Comparison of ENCODE assay signal across 8 cellular contexts in genomic region chr9:35605336-35606137, GRCh38. TPM values are rescaled to one million over a fixed set of nuclear protein-coding genes. Genes with fewer than 3 reads are reported as not detected.
DNase-seq lines count a peak whose midpoint lies in the region; ATAC-seq and TF ChIP-seq lines count a peak whose summit lies in the region.

No MANE protein-coding gene starts in this region.

- H3K36me3 Mint-ChIP-seq in naive thymus-derived CD4-positive, alpha-beta T cell: peaks cover 0 to 14% (median 4%) of the 10 kb centered on the region in 5 donors

- peak overlapping the region; percentile 80 for H3K27ac ChIP-seq in naive thymus-derived CD4-positive, alpha-beta T cell (ENCODE audit: low read depth, low read length)
- H3K27ac ChIP-seq in aorta (ENCODE audit: low read depth in 1 of 2, low read length in 2 of 2): no peak overlapping the region

- H3K9me3 ChIP-seq in naive thymus-derived CD4-positive, alpha-beta T cell (ENCODE audit: control insufficient read depth in 2 of 3, low read length in 3 of 3): no peaks in the 10 kb centered on the region
- H3K9me3 ChIP-seq in aorta (ENCODE audit: control insufficient read depth, low read length): no peaks in the 10 kb centered on the region

- peaks cover 22 to 24% of the 10 kb centered on the region in 2 donors for H3K4me1 ChIP-seq in naive thymus-derived CD4-positive, alpha-beta T cell (ENCODE audit: control insufficient read depth in 2 of 2, insufficient read depth in 2 of 2, low read length in 2 of 2)
- no peaks in the 10 kb centered on the region for H3K4me1 ChIP-seq in aorta (ENCODE audit: control insufficient read depth in 1 of 2, insufficient read depth in 2 of 2, low read length in 2 of 2)

- H3K27me3 Mint-ChIP-seq in naive thymus-derived CD4-positive, alpha-beta T cell: no peaks in the 10 kb centered on the region

- peak overlapping the region; percentile 75 to 99 (median 84) for H3K4me3 Mint-ChIP-seq in naive thymus-derived CD4-positive, alpha-beta T cell

- H3K27ac Mint-ChIP-seq in naive thymus-derived CD4-positive, alpha-beta T cell: peak overlapping the region in 8 of 9 donors; percentile 31 to 92 (median 68)

- H3K9me3 Mint-ChIP-seq in naive thymus-derived CD4-positive, alpha-beta T cell: peaks cover 0 to 3% (median 0%) of the 10 kb centered on the region in 11 donors

- peaks cover 8 to 30% (median 15%) of the 10 kb centered on the region in 3 experiments for H3K36me3 ChIP-seq in naive thymus-derived CD4-positive, alpha-beta T cell (ENCODE audit: control insufficient read depth in 2 of 3, insufficient read depth in 3 of 3, low read length in 3 of 3)
- H3K36me3 ChIP-seq in aorta (ENCODE audit: control insufficient read depth in 1 of 2, insufficient read depth in 2 of 2, low read length in 1 of 2): peaks cover 0 to 3% of the 10 kb centered on the region in 2 donors

- CTCF ChIA-PET in naive thymus-derived CD4-positive, alpha-beta T cell (lab: Charles Lee): interaction anchor here (0.8 to 2.4 kb wide), 6 partner anchors 8 to 91 kb away, joined by 3 to 8 read pairs (median 4); no protein-coding TSS in a partner anchor

- TF ChIP-seq CTCF in epithelial cell of esophagus (IDR thresholded peaks at IDR 0.05; ENCODE audit: insufficient read depth, low read depth, low read length, missing control alignments): no peak

- intact Hi-C loops in naive thymus-derived CD4-positive, alpha-beta T cell (cut with micrococcal nuclease): loop anchor here (2.0 to 10.0 kb wide), 9 partner anchors 503 to 1859 kb away; partner anchors contain the start of genes DNAI1 (in 1 of the 2), DNAJB5 (in 1 of the 2), FAM219A (in 1 of the 2) and GNE (in 1 of the 2)
- intact Hi-C loops in aorta (cut with DNase I): loop anchor here in 1 of 2 donors (2.0 to 5.0 kb wide), 3 partner anchors 41 to 127 kb away; partner anchors contain the start of genes CREB3 and TLN1

- ATAC-seq in GM19395 (IDR thresholded peaks at IDR 0.05; ENCODE audit: unreplicated experiment) (peak; percentile 3), HG03442 (IDR thresholded peaks at IDR 0.05; ENCODE audit: unreplicated experiment) (peak; percentile 13), aorta (ENCODE audit: low FRiP score) (no peak)
- no peak for ATAC-seq in naive thymus-derived CD4-positive, alpha-beta T cell

- H3K4me3 ChIP-seq in epithelial cell of esophagus (ENCODE audit: low read length) (peak overlapping the region; percentile 82), aorta (ENCODE audit: low read length in 2 of 2) (peak overlapping the region; percentile 89 to 91)
- peak overlapping the region; percentile 58 for H3K4me3 ChIP-seq in naive thymus-derived CD4-positive, alpha-beta T cell (ENCODE audit: low read length)

- DNase-seq in COLO668 (lab: John Stamatoyannopoulos, UW; ENCODE audit: unreplicated experiment): peak; percentile 42
- peak; percentile 20 to 34 for DNase-seq in activated CD4-positive, alpha-beta T cell treated with anti-CD3 and anti-CD28 coated beads for 4 hours
- peak; percentile 23 for DNase-seq in epithelial cell of esophagus (ENCODE audit: low read depth)
- DNase-seq in naive thymus-derived CD4-positive, alpha-beta T cell: peak in 8 of 9 donors; percentile 38 to 54 (median 48)
- DNase-seq in aorta: peak; percentile 61 to 79
- DNase-seq in AG08395 (ENCODE audit: low spot score): no peak

- no peaks in the 10 kb centered on the region for H3K27me3 ChIP-seq in naive thymus-derived CD4-positive, alpha-beta T cell (ENCODE audit: control insufficient read depth in 2 of 2, insufficient read depth in 2 of 2, low read length in 2 of 2)
- H3K27me3 ChIP-seq in aorta (ENCODE audit: control insufficient read depth in 1 of 2, insufficient read depth in 2 of 2, low read length in 1 of 2): no peaks in the 10 kb centered on the region

- WGBS in aorta, 2 donors: 0 to 1% methylated on average over 43 to 80 of the region's 80 CpGs

- POLR2A ChIA-PET in naive thymus-derived CD4-positive, alpha-beta T cell (lab: Charles Lee): interaction anchor here (0.7 to 2.0 kb wide), 14 partner anchors 11 to 206 kb away, joined by 3 to 25 read pairs (median 4); partner anchors contain the start of genes CCDC107, CREB3, RMRP and SPAG8

- peaks cover 23 to 44% (median 35%) of the 10 kb centered on the region in 7 donors for H3K4me1 Mint-ChIP-seq in naive thymus-derived CD4-positive, alpha-beta T cell

RNA-seq across cellular contexts. Expression of gene TESK1, which starts 0.5 kb away (rescaled TPM):
- 10 to 100 TPM; 25.4 to 45.5 (median 39.2) TPM for total RNA-seq in naive thymus-derived CD4-positive, alpha-beta T cell
- 1 to 10 TPM; 3.5 to 7.1 TPM for polyA plus RNA-seq in naive thymus-derived CD4-positive, alpha-beta T cell
- 10 to 100 TPM; 52.1 to 58.2 TPM for total RNA-seq in aorta
- 10 to 100 TPM; 23.8 to 81.0 TPM for polyA plus RNA-seq in aorta

RNA-seq across cellular contexts. Expression of gene CD72, which starts 12.7 kb away (rescaled TPM):
- total RNA-seq in naive thymus-derived CD4-positive, alpha-beta T cell: 10 to 100 TPM in 1 of 5 experiments, 1 to 10 TPM in 4; 2.7 to 12.1 (median 6.8) TPM
- polyA plus RNA-seq in naive thymus-derived CD4-positive, alpha-beta T cell: under 1 TPM; 0.40 to 0.87 TPM
- total RNA-seq in aorta: 10 to 100 TPM in 1 of 2 donors, 1 to 10 TPM in 1; 3.7 to 11.5 TPM
- polyA plus RNA-seq in aorta: 1 to 10 TPM; 1.6 to 3.4 TPM

RNA-seq across cellular contexts. Expression of gene SIT1, which starts 45.2 kb away (rescaled TPM):
- total RNA-seq in naive thymus-derived CD4-positive, alpha-beta T cell: 100 to 1,000 TPM in 1 of 5 experiments, 10 to 100 TPM in 4; 16.9 to 225 (median 45.6) TPM
- 100 to 1,000 TPM in 1 of 2 donors, 10 to 100 TPM in 1; 97.4 to 162 TPM for polyA plus RNA-seq in naive thymus-derived CD4-positive, alpha-beta T cell
- 1 to 10 TPM in 1 of 2 donors, under 1 TPM in 1; 0.65 to 1.3 TPM for total RNA-seq in aorta
- 1 to 10 TPM; 1.0 to 1.1 TPM for polyA plus RNA-seq in aorta

RNA-seq across cellular contexts. Expression of gene RMRP, which starts 52.3 kb away (rescaled TPM):
- over 10,000 TPM in 1 of 5 experiments, 1,000 to 10,000 TPM in 4; 5,750 to 11,273 (median 9,225) TPM for total RNA-seq in naive thymus-derived CD4-positive, alpha-beta T cell
- polyA plus RNA-seq in naive thymus-derived CD4-positive, alpha-beta T cell: 10 to 100 TPM in 1 of 2 donors, not detected in 1; 49.2 TPM
- total RNA-seq in aorta: over 10,000 TPM; 14,949 to 16,694 TPM
- not detected for polyA plus RNA-seq in aorta

RNA-seq across cellular contexts. Expression of gene CCDC107, which starts 52.6 kb away (rescaled TPM):
- 10 to 100 TPM; 12.0 to 37.4 (median 16.4) TPM for total RNA-seq in naive thymus-derived CD4-positive, alpha-beta T cell
- polyA plus RNA-seq in naive thymus-derived CD4-positive, alpha-beta T cell: 10 to 100 TPM; 49.1 to 65.7 TPM
- 10 to 100 TPM; 53.7 to 79.6 TPM for total RNA-seq in aorta
- 100 to 1,000 TPM in 1 of 2 donors, 10 to 100 TPM in 1; 65.7 to 224 TPM for polyA plus RNA-seq in aorta

Comparison
In these comparisons a context has a peak if more than half of its experiments do, and no peak if none do; other contexts are left out.
1. ATAC-seq: peak in GM19395 (single experiment) and HG03442 (single experiment); none in naive thymus-derived CD4-positive, alpha-beta T cell (single experiment) and aorta (single experiment).
2. RNA of gene SIT1, which starts 45.2 kb away (total RNA-seq): 16.9 to 225 TPM in naive thymus-derived CD4-positive, alpha-beta T cell; 0.65 to 1.3 TPM in aorta; every median in the first group is over 4 times any median in the second.
3. Peak in every context shown above with its lines, with median percentiles within 50 percentile points of each other: H3K4me3 ChIP-seq.